In genomic region chr20:5971203-5971602, GRCh38 we compare ENCODE assay signal across 21 cellular contexts. TPM values are rescaled to one million over a fixed set of nuclear protein-coding genes. Genes with fewer than 3 reads are reported as not detected.
DNase-seq lines count a peak whose midpoint lies in the region; ATAC-seq, FAIRE-seq and TF ChIP-seq lines count a peak whose summit lies in the region.
"Had no signal": no experiment of that assay in that cellular context is flagged by ENCODE, and none has a peak within 500 bp of the region (broad histone marks: within the 10 kb centered on the region; RNA-seq: fewer than 3 reads in every experiment).

No MANE protein-coding gene starts in this region.

- peaks cover 30% of the 10 kb centered on the region for H3K36me3 Mint-ChIP-seq in activated CD4-positive, alpha-beta T cell treated with anti-CD3 and anti-CD28 coated beads, Interleukin-2, amount 10 ng/mL, durations not matched to agents 7 days and 5 days (ENCODE audit: low read depth)

- H3K18ac ChIP-seq in mesenchymal stem cell (ENCODE audit: low read depth in 1 of 2, low read length in 2 of 2): no peak overlapping the region

- no peak overlapping the region for H4K8ac ChIP-seq in mesenchymal stem cell (ENCODE audit: low read length)

- H2AK5ac ChIP-seq in mesenchymal stem cell (ENCODE audit: low read length, severe bottlenecking): peak overlapping the region; percentile 58

- no peak overlapping the region for H3K23ac ChIP-seq in mesenchymal stem cell (ENCODE audit: low read length in 2 of 2)

- no peak for FAIRE-seq in RCC 7860 (lab: Jason Lieb, UNC)
- FAIRE-seq: GM12878 had no signal

- H3K4me3 Mint-ChIP-seq in activated CD4-positive, alpha-beta T cell treated with anti-CD3 and anti-CD28 coated beads, Interleukin-2, amount 10 ng/mL, durations not matched to agents 7 days and 5 days: no peak overlapping the region
- H3K4me3 Mint-ChIP-seq: CD4-positive, CD25-positive, alpha-beta regulatory T cell had no signal

- no peak for TF ChIP-seq EP300 in suprapubic skin (IDR thresholded peaks at IDR 0.05)

- H3K4me3 ChIP-seq in RWPE2 (ENCODE audit: severe bottlenecking) (no peak overlapping the region), mesenchymal stem cell (ENCODE audit: insufficient read depth in 1 of 2, low read depth in 1 of 2, low read length in 2 of 2) (no peak overlapping the region), hepatocyte (no peak overlapping the region), suprapubic skin (no peak overlapping the region)
- H3K4me3 ChIP-seq: GM12878, SJSA1 had no signal

- no peaks in the 10 kb centered on the region for H3K27me3 Mint-ChIP-seq in activated CD4-positive, alpha-beta T cell treated with anti-CD3 and anti-CD28 coated beads, Interleukin-2, amount 10 ng/mL, durations not matched to agents 7 days and 5 days
- H3K27me3 Mint-ChIP-seq: CD4-positive, CD25-positive, alpha-beta regulatory T cell had no signal

- no peak for DNase-seq in activated CD4-positive, alpha-beta T cell treated with anti-CD3 and anti-CD28 coated beads, Interleukin-2, amount 10 ng/mL, durations not matched to agents 7 days and 5 days
- no peak for DNase-seq in activated CD4-positive, alpha-beta T cell treated with anti-CD3 and anti-CD28 coated beads, Interleukin-2, amount 50 U/mL, for 1 hour
- DNase-seq in RWPE2 (ENCODE audit: low spot score): no peak
- no peak for DNase-seq in mesenchymal stem cell
- no peak for DNase-seq in hepatocyte (ENCODE audit: low spot score)
- no peak for DNase-seq in COR-L47 (lab: John Stamatoyannopoulos, UW)
- DNase-seq in RCC 7860 (ENCODE audit: low spot score): no peak
- no peak for DNase-seq in suprapubic skin (ENCODE audit: low spot score in 2 of 2)
- DNase-seq: 8988T; BE2C; CD4-positive, CD25-positive, alpha-beta regulatory T cell; DMS153; IMR-90; Karpas-422; NCI-H1417 treated with DMSO at 0.1 percent for 48 hours; NCI-H187 treated with DMSO at 0.1 percent for 48 hours; NCI-H345; NCI-H526 had no signal

- TF ChIP-seq CTCF in RWPE2 (IDR thresholded peaks at IDR 0.05; ENCODE audit: poor library complexity, severe bottlenecking): no peak
- TF ChIP-seq CTCF in hepatocyte (IDR thresholded peaks at IDR 0.05; ENCODE audit: poor library complexity): no peak
- TF ChIP-seq CTCF in suprapubic skin (IDR thresholded peaks at IDR 0.05): no peak

- no peaks in the 10 kb centered on the region for H4K20me1 ChIP-seq in hepatocyte (ENCODE audit: insufficient read depth, poor library complexity, severe bottlenecking)

- H2BK12ac ChIP-seq in mesenchymal stem cell (ENCODE audit: low read length in 2 of 2): no peak overlapping the region

- no peak overlapping the region for H2AFZ ChIP-seq in mesenchymal stem cell (ENCODE audit: low read depth, low read length)
- no peak overlapping the region for H2AFZ ChIP-seq in hepatocyte

- peaks cover 12% of the 10 kb centered on the region for H3K79me1 ChIP-seq in mesenchymal stem cell (replicated peaks; ENCODE audit: low read length, poor library complexity, severe bottlenecking)

- H3K27me3 ChIP-seq in RWPE2 (ENCODE audit: insufficient read depth, poor library complexity, severe bottlenecking): no peaks in the 10 kb centered on the region
- no peaks in the 10 kb centered on the region for H3K27me3 ChIP-seq in mesenchymal stem cell (ENCODE audit: control insufficient read depth in 1 of 2, insufficient read depth in 1 of 2, low read length in 2 of 2)
- H3K27me3 ChIP-seq in hepatocyte: no peaks in the 10 kb centered on the region
- H3K27me3 ChIP-seq in suprapubic skin: no peaks in the 10 kb centered on the region
- H3K27me3 ChIP-seq: BE2C, SJSA1 had no signal

- H3K4me1 ChIP-seq in RWPE2 (ENCODE audit: insufficient read depth, poor library complexity, severe bottlenecking) (peaks cover 16% of the 10 kb centered on the region), mesenchymal stem cell (ENCODE audit: control insufficient read depth, insufficient read depth, low read depth, low read length) (peaks cover 13% of the 10 kb centered on the region), hepatocyte (ENCODE audit: insufficient read depth) (peaks cover 17% of the 10 kb centered on the region), suprapubic skin (no peaks in the 10 kb centered on the region)
- H3K4me1 ChIP-seq: BE2C, SJSA1 had no signal

- no peak overlapping the region for H3K4ac ChIP-seq in mesenchymal stem cell (ENCODE audit: low read depth in 1 of 2, low read length in 2 of 2)

- H3K9ac ChIP-seq in mesenchymal stem cell (ENCODE audit: low read length): no peak overlapping the region

- H2BK5ac ChIP-seq in mesenchymal stem cell (ENCODE audit: low read depth, low read length, poor library complexity, severe bottlenecking): no peak overlapping the region

- H3K27ac ChIP-seq in RWPE2 (ENCODE audit: poor library complexity, severe bottlenecking): peak overlapping the region; percentile 73
- no peak overlapping the region for H3K27ac ChIP-seq in mesenchymal stem cell (ENCODE audit: low read length, poor library complexity, severe bottlenecking)
- H3K27ac ChIP-seq in hepatocyte: no peak overlapping the region
- no peak overlapping the region for H3K27ac ChIP-seq in suprapubic skin
- H3K27ac ChIP-seq: SJSA1 had no signal

- no peak for TF ChIP-seq POLR2A in suprapubic skin (IDR thresholded peaks at IDR 0.05)

- no peak overlapping the region for H2BK120ac ChIP-seq in mesenchymal stem cell (ENCODE audit: low read depth, low read length)

- no peaks in the 10 kb centered on the region for H3K9me3 Mint-ChIP-seq in activated CD4-positive, alpha-beta T cell treated with anti-CD3 and anti-CD28 coated beads, Interleukin-2, amount 10 ng/mL, durations not matched to agents 7 days and 5 days
- H3K9me3 Mint-ChIP-seq: CD4-positive, CD25-positive, alpha-beta regulatory T cell had no signal

- H3K14ac ChIP-seq in mesenchymal stem cell (ENCODE audit: low read length in 2 of 2): no peak overlapping the region

- no peaks in the 10 kb centered on the region for H3K9me2 ChIP-seq in hepatocyte (replicated peaks; ENCODE audit: insufficient read depth)

- H3K36me3 ChIP-seq in RWPE2 (ENCODE audit: low read depth): peaks cover 68% of the 10 kb centered on the region
- peaks cover 0 to 17% of the 10 kb centered on the region in 2 experiments for H3K36me3 ChIP-seq in mesenchymal stem cell (ENCODE audit: control insufficient read depth in 1 of 2, insufficient read depth in 2 of 2, low read depth in 1 of 2, low read length in 2 of 2)
- H3K36me3 ChIP-seq in hepatocyte (replicated peaks; ENCODE audit: insufficient read depth, low read depth): no peaks in the 10 kb centered on the region
- peaks cover 38% of the 10 kb centered on the region for H3K36me3 ChIP-seq in suprapubic skin

- H3K27ac Mint-ChIP-seq in activated CD4-positive, alpha-beta T cell treated with anti-CD3 and anti-CD28 coated beads, Interleukin-2, amount 10 ng/mL, durations not matched to agents 7 days and 5 days: peak overlapping the region; percentile 1

- H3K9me3 ChIP-seq in RWPE2 (ENCODE audit: severe bottlenecking) (no peaks in the 10 kb centered on the region), mesenchymal stem cell (ENCODE audit: control insufficient read depth, low read length) (no peaks in the 10 kb centered on the region), hepatocyte (ENCODE audit: low read depth) (no peaks in the 10 kb centered on the region), suprapubic skin (no peaks in the 10 kb centered on the region)
- H3K9me3 ChIP-seq: BE2C, Caco-2, SJSA1 had no signal

- H2BK15ac ChIP-seq in mesenchymal stem cell (ENCODE audit: low read depth, poor library complexity, severe bottlenecking): no peak overlapping the region

- CTCF ChIA-PET in activated CD4-positive, alpha-beta T cell treated with anti-CD3 and anti-CD28 coated beads, Interleukin-2, amount 10 ng/mL, durations not matched to agents 7 days and 5 days (lab: Charles Lee): interaction anchor here (1.0 to 1.5 kb wide), 2 partner anchors 10 to 442 kb away, joined by 3 to 4 read pairs; no protein-coding TSS in a partner anchor

- H3K79me2 ChIP-seq in hepatocyte: no peaks in the 10 kb centered on the region

- no peak overlapping the region for H4K91ac ChIP-seq in mesenchymal stem cell (ENCODE audit: low read length)

- POLR2A ChIA-PET in activated CD4-positive, alpha-beta T cell treated with anti-CD3 and anti-CD28 coated beads, Interleukin-2, amount 10 ng/mL, durations not matched to agents 7 days and 5 days (lab: Charles Lee): no interaction called here

- H3K4me2 ChIP-seq in mesenchymal stem cell (ENCODE audit: low read length, poor library complexity, severe bottlenecking) (no peak overlapping the region), hepatocyte (no peak overlapping the region)

- no peak for ATAC-seq in RWPE2 (ENCODE audit: low read depth)
- ATAC-seq: GM12878 had no signal

- H3K4me1 Mint-ChIP-seq in activated CD4-positive, alpha-beta T cell treated with anti-CD3 and anti-CD28 coated beads, Interleukin-2, amount 10 ng/mL, durations not matched to agents 7 days and 5 days: no peaks in the 10 kb centered on the region

RNA-seq across cellular contexts. Expression of gene MCM8, which starts 20.8 kb away (rescaled TPM):
- 10 to 100 TPM; 32.1 to 32.4 TPM for total RNA-seq in activated CD4-positive, alpha-beta T cell treated with anti-CD3 and anti-CD28 coated beads, Interleukin-2, amount 10 ng/mL, durations not matched to agents 7 days and 5 days
- polyA plus RNA-seq in mesenchymal stem cell (2013, experiment 1 of 2): 3.2 TPM
- 3.2 TPM for polyA plus RNA-seq in mesenchymal stem cell (2013, experiment 2 of 2)
- 4.9 and 6.7 TPM in 2 replicates for total RNA-seq in hepatocyte
- polyA plus RNA-seq in hepatocyte: 1.5 and 1.7 TPM in 2 replicates
- 1 to 10 TPM; 4.0 to 6.8 (median 4.8) TPM for total RNA-seq in suprapubic skin

RNA-seq across cellular contexts. Expression of gene TRMT6, which starts 20.9 kb away (rescaled TPM):
- 10 to 100 TPM; 15.1 to 17.8 TPM for total RNA-seq in activated CD4-positive, alpha-beta T cell treated with anti-CD3 and anti-CD28 coated beads, Interleukin-2, amount 10 ng/mL, durations not matched to agents 7 days and 5 days
- polyA plus RNA-seq in mesenchymal stem cell (2013, experiment 1 of 2): 11.9 TPM
- 12.2 TPM for polyA plus RNA-seq in mesenchymal stem cell (2013, experiment 2 of 2)
- total RNA-seq in hepatocyte (9.0 and 10.1 TPM in 2 replicates), suprapubic skin (10 to 100 TPM in 1 of 4 donors, 1 to 10 TPM in 3; 7.7 to 13.0 (median 9.5) TPM)
- 11.2 and 14.2 TPM in 2 replicates for polyA plus RNA-seq in hepatocyte

RNA-seq across cellular contexts. Expression of gene CRLS1, which starts 34.7 kb away (rescaled TPM):
- 10 to 100 TPM; 30.0 to 30.3 TPM for total RNA-seq in activated CD4-positive, alpha-beta T cell treated with anti-CD3 and anti-CD28 coated beads, Interleukin-2, amount 10 ng/mL, durations not matched to agents 7 days and 5 days
- 39.4 TPM for polyA plus RNA-seq in mesenchymal stem cell (2013, experiment 1 of 2)
- 39.3 TPM for polyA plus RNA-seq in mesenchymal stem cell (2013, experiment 2 of 2)
- total RNA-seq in hepatocyte: 122 and 127 TPM in 2 replicates
- 115 TPM in 2 replicates for polyA plus RNA-seq in hepatocyte
- 10 to 100 TPM; 17.7 to 27.1 (median 22.9) TPM for total RNA-seq in suprapubic skin

RNA-seq across cellular contexts. Expression of gene CHGB, which starts 59.9 kb away (rescaled TPM):
- not detected for total RNA-seq in activated CD4-positive, alpha-beta T cell treated with anti-CD3 and anti-CD28 coated beads, Interleukin-2, amount 10 ng/mL, durations not matched to agents 7 days and 5 days
- 0.19 TPM for polyA plus RNA-seq in mesenchymal stem cell (2013, experiment 1 of 2)
- polyA plus RNA-seq in mesenchymal stem cell (2013, experiment 2 of 2): 0.12 TPM
- total RNA-seq in hepatocyte (1.3 and 1.4 TPM in 2 replicates), suprapubic skin (not detected)
- polyA plus RNA-seq in hepatocyte: 0.86 and 2.5 TPM in 2 replicates
- total RNA-seq: SJSA1 had no signal
